In genomic region chr9:24011206-24011605, GRCh38 we compare ENCODE assay signal across 17 cellular contexts.
A peak's percentile ranks its signal among the peaks of the same experiment; 100 is the strongest.
DNase-seq lines count a peak whose midpoint lies in the region; ATAC-seq and TF ChIP-seq lines count a peak whose summit lies in the region.
"Had no signal": no experiment of that assay in that cellular context is flagged by ENCODE, and none has a peak within 500 bp of the region (broad histone marks: within the 10 kb centered on the region; RNA-seq: fewer than 3 reads in every experiment).

No MANE protein-coding gene starts in this region.

- H3K27me3 ChIP-seq in WERI-Rb-1 (ENCODE audit: insufficient read depth, low read depth, severe bottlenecking) (no peaks in the 10 kb centered on the region), iPS-20b (ENCODE audit: insufficient read depth, low read length) (no peaks in the 10 kb centered on the region), smooth muscle cell (ENCODE audit: low read depth) (no peaks in the 10 kb centered on the region)
- H3K27me3 ChIP-seq: BLaER1 treated with 17β-estradiol and CSF1 and Interleukin-3, amounts not matched to agents 10 nM and 100 nM had no signal

- peak overlapping the region; percentile 45 for H2AFZ ChIP-seq in smooth muscle cell (ENCODE audit: low read depth)

- H3K79me2 ChIP-seq in smooth muscle cell (ENCODE audit: low read depth) = no peaks in the 10 kb centered on the region

- no peak for ATAC-seq in HG03175 (IDR thresholded peaks at IDR 0.05; ENCODE audit: unreplicated experiment)
- ATAC-seq in GM21528 (IDR thresholded peaks at IDR 0.05; ENCODE audit: low FRiP score, unreplicated experiment) = no peak

- H3K9ac ChIP-seq in iPS-20b (ENCODE audit: low read depth, low read length) (peak overlapping the region; percentile 50; the same call in 1 of the 2 replicates), smooth muscle cell (ENCODE audit: low read depth) (no peak overlapping the region)
- H3K9ac ChIP-seq: BLaER1 treated with 17β-estradiol and CSF1 and Interleukin-3, amounts not matched to agents 10 nM and 100 nM had no signal

- TF ChIP-seq CTCF in WERI-Rb-1 (IDR thresholded peaks at IDR 0.05; ENCODE audit: low read depth, low read length) (no peak), smooth muscle cell (IDR thresholded peaks at IDR 0.05; ENCODE audit: borderline replicate concordance, insufficient read depth, poor library complexity, severe bottlenecking) (no peak)

- no peaks in the 10 kb centered on the region for H4K20me1 ChIP-seq in smooth muscle cell (ENCODE audit: low read depth)
- H4K20me1 ChIP-seq: BLaER1 treated with 17β-estradiol and CSF1 and Interleukin-3, amounts not matched to agents 10 nM and 100 nM had no signal

- DNase-seq in NCI-H524 treated with DMSO at 0.1 percent for 48 hours (lab: John Stamatoyannopoulos, UW) = peak; percentile 47
- DNase-seq in WERI-Rb-1 = peak; percentile 15
- no peak for DNase-seq in smooth muscle cell (lab: John Stamatoyannopoulos, UW; ENCODE audit: unreplicated experiment)
- DNase-seq in NCI-H2227 treated with DMSO at 0.1 percent for 48 hours (lab: John Stamatoyannopoulos, UW) = no peak
- DNase-seq: CD8-positive, alpha-beta memory T cell; HCEC 1CT; KG1; NCI-H1417; NCI-H187; NCI-H2107; NCI-H345; NCI-H526; SHP77 treated with DMSO at 0.1 percent for 48 hours had no signal

- H3K9me3 ChIP-seq in WERI-Rb-1 (ENCODE audit: severe bottlenecking) (no peaks in the 10 kb centered on the region), iPS-20b (ENCODE audit: insufficient read depth, low read depth, low read length) (no peaks in the 10 kb centered on the region), smooth muscle cell (replicated peaks; ENCODE audit: low read depth) (no peaks in the 10 kb centered on the region)
- H3K9me3 ChIP-seq: BLaER1 treated with 17β-estradiol and CSF1 and Interleukin-3, amounts not matched to agents 10 nM and 100 nM had no signal

- H3K4me1 ChIP-seq in iPS-20b (ENCODE audit: insufficient read depth, low read length) = peaks cover 9% of the 10 kb centered on the region
- peaks cover 12% of the 10 kb centered on the region for H3K4me1 ChIP-seq in smooth muscle cell (ENCODE audit: low read depth)

- peak overlapping the region; percentile 22 for H3K4me2 ChIP-seq in smooth muscle cell

- H3K27ac ChIP-seq in WERI-Rb-1 (no peak overlapping the region), iPS-20b (ENCODE audit: low read length) (no peak overlapping the region), smooth muscle cell (ENCODE audit: low read depth) (no peak overlapping the region)
- H3K27ac ChIP-seq: BLaER1 treated with 17β-estradiol and CSF1 and Interleukin-3, amounts not matched to agents 10 nM and 100 nM had no signal

- WGBS in smooth muscle cell (ENCODE audit: low lambda C conversion rate) = 70% methylated on average over 5 of the region's 5 CpGs

- H3K4me3 ChIP-seq in WERI-Rb-1 (ENCODE audit: low read depth, low read length) = no peak overlapping the region
- H3K4me3 ChIP-seq in iPS-20b (ENCODE audit: low read length) = no peak overlapping the region
- no peak overlapping the region for H3K4me3 ChIP-seq in smooth muscle cell
- H3K4me3 ChIP-seq: BLaER1 treated with 17β-estradiol and CSF1 and Interleukin-3, amounts not matched to agents 10 nM and 100 nM had no signal

- H3K36me3 ChIP-seq in WERI-Rb-1 (no peaks in the 10 kb centered on the region), iPS-20b (ENCODE audit: insufficient read depth, low read depth, low read length) (no peaks in the 10 kb centered on the region), smooth muscle cell (ENCODE audit: low read depth) (no peaks in the 10 kb centered on the region)
- H3K36me3 ChIP-seq: BLaER1 treated with 17β-estradiol and CSF1 and Interleukin-3, amounts not matched to agents 10 nM and 100 nM had no signal

- H3F3A ChIP-seq in smooth muscle cell (ENCODE audit: low read depth) = no peaks in the 10 kb centered on the region

Comparison
In these comparisons a context has a peak if more than half of its experiments do, and no peak if none do; other contexts are left out.
1. DNase-seq: peak in NCI-H524 treated with DMSO at 0.1 percent for 48 hours (single experiment) and WERI-Rb-1 (single experiment); none in smooth muscle cell (single experiment) and NCI-H2227 treated with DMSO at 0.1 percent for 48 hours (single experiment).